Comparison of ENCODE assay signal across 1 cellular context in genomic region chr21:14864211-14865021, GRCh38.
TF ChIP-seq lines count a peak whose summit lies in the region.

No MANE protein-coding gene starts in this region.

TF ChIP-seq in HepG2, 621 proteins besides CTCF, POLR2A, EP300 and RAD21 (continued from another document and continues in another):
- TF ChIP-seq, protein P1, sequence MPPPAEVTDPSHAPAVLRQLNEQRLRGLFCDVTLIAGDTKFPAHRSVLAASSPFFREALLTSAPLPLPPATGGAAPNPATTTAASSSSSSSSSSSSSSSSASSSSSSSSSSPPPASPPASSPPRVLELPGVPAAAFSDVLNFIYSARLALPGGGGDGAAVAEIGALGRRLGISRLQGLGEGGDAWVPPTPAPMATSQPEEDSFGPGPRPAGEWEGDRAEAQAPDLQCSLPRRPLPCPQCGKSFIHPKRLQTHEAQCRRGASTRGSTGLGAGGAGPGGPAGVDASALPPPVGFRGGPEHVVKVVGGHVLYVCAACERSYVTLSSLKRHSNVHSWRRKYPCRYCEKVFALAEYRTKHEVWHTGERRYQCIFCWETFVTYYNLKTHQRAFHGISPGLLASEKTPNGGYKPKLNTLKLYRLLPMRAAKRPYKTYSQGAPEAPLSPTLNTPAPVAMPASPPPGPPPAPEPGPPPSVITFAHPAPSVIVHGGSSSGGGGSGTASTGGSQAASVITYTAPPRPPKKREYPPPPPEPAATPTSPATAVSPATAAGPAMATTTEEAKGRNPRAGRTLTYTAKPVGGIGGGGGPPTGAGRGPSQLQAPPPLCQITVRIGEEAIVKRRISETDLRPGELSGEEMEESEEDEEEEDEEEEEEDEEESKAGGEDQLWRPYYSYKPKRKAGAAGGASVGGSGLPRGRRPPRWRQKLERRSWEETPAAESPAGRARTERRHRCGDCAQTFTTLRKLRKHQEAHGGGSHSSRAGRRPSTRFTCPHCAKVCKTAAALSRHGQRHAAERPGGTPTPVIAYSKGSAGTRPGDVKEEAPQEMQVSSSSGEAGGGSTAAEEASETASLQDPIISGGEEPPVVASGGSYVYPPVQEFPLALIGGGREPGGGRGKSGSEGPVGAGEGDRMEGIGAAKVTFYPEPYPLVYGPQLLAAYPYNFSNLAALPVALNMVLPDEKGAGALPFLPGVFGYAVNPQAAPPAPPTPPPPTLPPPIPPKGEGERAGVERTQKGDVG (CRISPR knock-in tag; IDR thresholded peaks at IDR 0.05; ENCODE audit: borderline replicate concordance) = 0 out of 2 replicates have a peak, but pooled peaks have one; percentile 47
- TF ChIP-seq TOE1 (CRISPR knock-in tag; IDR thresholded peaks at IDR 0.05) = 0 out of 2 replicates have a peak, but pooled peaks have one; percentile 7
- TF ChIP-seq, protein P2, sequence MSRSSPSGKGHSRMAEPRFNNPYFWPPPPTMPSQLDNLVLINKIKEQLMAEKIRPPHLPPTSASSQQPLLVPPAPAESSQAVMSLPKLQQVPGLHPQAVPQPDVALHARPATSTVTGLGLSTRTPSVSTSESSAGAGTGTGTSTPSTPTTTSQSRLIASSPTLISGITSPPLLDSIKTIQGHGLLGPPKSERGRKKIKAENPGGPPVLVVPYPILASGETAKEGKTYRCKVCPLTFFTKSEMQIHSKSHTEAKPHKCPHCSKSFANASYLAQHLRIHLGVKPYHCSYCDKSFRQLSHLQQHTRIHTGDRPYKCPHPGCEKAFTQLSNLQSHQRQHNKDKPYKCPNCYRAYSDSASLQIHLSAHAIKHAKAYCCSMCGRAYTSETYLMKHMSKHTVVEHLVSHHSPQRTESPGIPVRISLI (CRISPR knock-in tag; IDR thresholded peaks at IDR 0.05; ENCODE audit: borderline replicate concordance) = no peak
- 0 out of 2 replicates have a peak, but pooled peaks have one; percentile 13 for TF ChIP-seq ZFAT (CRISPR knock-in tag; conservative IDR thresholded peaks at IDR 0.05)
- TF ChIP-seq ZFP36L1 (CRISPR knock-in tag; IDR thresholded peaks at IDR 0.05) = no peak; the same call in 1 of the 2 replicates
- TF ChIP-seq RXRA (CRISPR knock-in tag; IDR thresholded peaks at IDR 0.05) = peak; percentile 46; the same call in 1 of the 2 replicates
- TF ChIP-seq ZNF414 (CRISPR knock-in tag; IDR thresholded peaks at IDR 0.05) = peak; percentile 9; the same call in 1 of the 2 replicates
- TF ChIP-seq ZC3H13 (CRISPR knock-in tag; IDR thresholded peaks at IDR 0.05) = no peak; the same call in 1 of the 2 replicates
- TF ChIP-seq ZNF766 (CRISPR knock-in tag; IDR thresholded peaks at IDR 0.05; ENCODE audit: borderline replicate concordance) = no peak
- TF ChIP-seq ZNF260 (CRISPR knock-in tag; IDR thresholded peaks at IDR 0.05; ENCODE audit: borderline replicate concordance, low read depth) = no peak
- 0 out of 2 replicates have a peak, but pooled peaks have one; percentile 9 for TF ChIP-seq ERF (CRISPR knock-in tag; IDR thresholded peaks at IDR 0.05)
- TF ChIP-seq SALL1 (CRISPR knock-in tag; IDR thresholded peaks at IDR 0.05) = peak; percentile 85
- TF ChIP-seq, protein P3, sequence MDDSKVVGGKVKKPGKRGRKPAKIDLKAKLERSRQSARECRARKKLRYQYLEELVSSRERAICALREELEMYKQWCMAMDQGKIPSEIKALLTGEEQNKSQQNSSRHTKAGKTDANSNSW (CRISPR knock-in tag; IDR thresholded peaks at IDR 0.05; ENCODE audit: borderline replicate concordance) = no peak
- TF ChIP-seq, protein P4, sequence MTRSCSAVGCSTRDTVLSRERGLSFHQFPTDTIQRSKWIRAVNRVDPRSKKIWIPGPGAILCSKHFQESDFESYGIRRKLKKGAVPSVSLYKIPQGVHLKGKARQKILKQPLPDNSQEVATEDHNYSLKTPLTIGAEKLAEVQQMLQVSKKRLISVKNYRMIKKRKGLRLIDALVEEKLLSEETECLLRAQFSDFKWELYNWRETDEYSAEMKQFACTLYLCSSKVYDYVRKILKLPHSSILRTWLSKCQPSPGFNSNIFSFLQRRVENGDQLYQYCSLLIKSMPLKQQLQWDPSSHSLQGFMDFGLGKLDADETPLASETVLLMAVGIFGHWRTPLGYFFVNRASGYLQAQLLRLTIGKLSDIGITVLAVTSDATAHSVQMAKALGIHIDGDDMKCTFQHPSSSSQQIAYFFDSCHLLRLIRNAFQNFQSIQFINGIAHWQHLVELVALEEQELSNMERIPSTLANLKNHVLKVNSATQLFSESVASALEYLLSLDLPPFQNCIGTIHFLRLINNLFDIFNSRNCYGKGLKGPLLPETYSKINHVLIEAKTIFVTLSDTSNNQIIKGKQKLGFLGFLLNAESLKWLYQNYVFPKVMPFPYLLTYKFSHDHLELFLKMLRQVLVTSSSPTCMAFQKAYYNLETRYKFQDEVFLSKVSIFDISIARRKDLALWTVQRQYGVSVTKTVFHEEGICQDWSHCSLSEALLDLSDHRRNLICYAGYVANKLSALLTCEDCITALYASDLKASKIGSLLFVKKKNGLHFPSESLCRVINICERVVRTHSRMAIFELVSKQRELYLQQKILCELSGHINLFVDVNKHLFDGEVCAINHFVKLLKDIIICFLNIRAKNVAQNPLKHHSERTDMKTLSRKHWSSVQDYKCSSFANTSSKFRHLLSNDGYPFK (CRISPR knock-in tag; IDR thresholded peaks at IDR 0.05; ENCODE audit: borderline replicate concordance) = 0 out of 2 replicates have a peak, but pooled peaks have one; percentile 31
- TF ChIP-seq, protein P5, sequence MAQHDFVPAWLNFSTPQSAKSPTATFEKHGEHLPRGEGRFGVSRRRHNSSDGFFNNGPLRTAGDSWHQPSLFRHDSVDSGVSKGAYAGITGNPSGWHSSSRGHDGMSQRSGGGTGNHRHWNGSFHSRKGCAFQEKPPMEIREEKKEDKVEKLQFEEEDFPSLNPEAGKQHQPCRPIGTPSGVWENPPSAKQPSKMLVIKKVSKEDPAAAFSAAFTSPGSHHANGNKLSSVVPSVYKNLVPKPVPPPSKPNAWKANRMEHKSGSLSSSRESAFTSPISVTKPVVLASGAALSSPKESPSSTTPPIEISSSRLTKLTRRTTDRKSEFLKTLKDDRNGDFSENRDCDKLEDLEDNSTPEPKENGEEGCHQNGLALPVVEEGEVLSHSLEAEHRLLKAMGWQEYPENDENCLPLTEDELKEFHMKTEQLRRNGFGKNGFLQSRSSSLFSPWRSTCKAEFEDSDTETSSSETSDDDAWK (CRISPR knock-in tag; IDR thresholded peaks at IDR 0.05) = no peak
- TF ChIP-seq KDM5B (CRISPR knock-in tag; IDR thresholded peaks at IDR 0.05; ENCODE audit: borderline replicate concordance) = 0 out of 2 replicates have a peak, but pooled peaks have one; percentile 27
- no peak; the same call in 1 of the 2 replicates for TF ChIP-seq ZSCAN21 (CRISPR knock-in tag; IDR thresholded peaks at IDR 0.05; ENCODE audit: borderline replicate concordance)
- peak; percentile 48 for TF ChIP-seq RARA (CRISPR knock-in tag; IDR thresholded peaks at IDR 0.05)
- TF ChIP-seq ZNF776 (CRISPR knock-in tag; IDR thresholded peaks at IDR 0.05) = no peak
- no peak for TF ChIP-seq ZNF615 (CRISPR knock-in tag; IDR thresholded peaks at IDR 0.05; ENCODE audit: borderline replicate concordance)
- no peak for TF ChIP-seq MXD3 (CRISPR knock-in tag; IDR thresholded peaks at IDR 0.05)
- peak; percentile 91 for TF ChIP-seq ZNF501 (CRISPR knock-in tag; IDR thresholded peaks at IDR 0.05)
- no peak for TF ChIP-seq ARID2 (CRISPR knock-in tag; IDR thresholded peaks at IDR 0.05; ENCODE audit: borderline replicate concordance)
- TF ChIP-seq ZNF83 (CRISPR knock-in tag; IDR thresholded peaks at IDR 0.05; ENCODE audit: borderline replicate concordance) = no peak
- TF ChIP-seq ZNF225 (CRISPR knock-in tag; IDR thresholded peaks at IDR 0.05) = no peak
- no peak for TF ChIP-seq NCOA1 (CRISPR knock-in tag; IDR thresholded peaks at IDR 0.05)
- no peak for TF ChIP-seq MTF2 (CRISPR knock-in tag; IDR thresholded peaks at IDR 0.05; ENCODE audit: borderline replicate concordance)
- TF ChIP-seq TEF (CRISPR knock-in tag; IDR thresholded peaks at IDR 0.05) = peak; percentile 35; the same call in 1 of the 2 replicates
- TF ChIP-seq ZBTB7A (CRISPR knock-in tag; IDR thresholded peaks at IDR 0.05) = no peak
- no peak for TF ChIP-seq SNRNP70 (IDR thresholded peaks at IDR 0.05; ENCODE audit: low read depth, low read length)
- peak; percentile 76; the same call in 1 of the 2 replicates for TF ChIP-seq ZNF605 (CRISPR knock-in tag; IDR thresholded peaks at IDR 0.05)
- TF ChIP-seq SRSF9 (IDR thresholded peaks at IDR 0.05; ENCODE audit: borderline replicate concordance, insufficient read depth, low read depth, low read length, poor library complexity, severe bottlenecking) = no peak
- TF ChIP-seq ZNF124 (CRISPR knock-in tag; IDR thresholded peaks at IDR 0.05) = 0 out of 2 replicates have a peak, but pooled peaks have one; percentile 8
- TF ChIP-seq HDAC1 (CRISPR knock-in tag; IDR thresholded peaks at IDR 0.05) = no peak; the same call in 1 of the 2 replicates
- no peak for TF ChIP-seq GABPA (IDR thresholded peaks at IDR 0.05; ENCODE audit: low read depth, low read length)
- TF ChIP-seq GABPA (CRISPR knock-in tag; IDR thresholded peaks at IDR 0.05; ENCODE audit: low read depth) = 0 out of 2 replicates have a peak, but pooled peaks have one; percentile 4
- peak; percentile 48; the same call in 1 of the 2 replicates for TF ChIP-seq ZNF337 (CRISPR knock-in tag; IDR thresholded peaks at IDR 0.05; ENCODE audit: borderline replicate concordance, low read depth)
- no peak for TF ChIP-seq ZNF646 (CRISPR knock-in tag; IDR thresholded peaks at IDR 0.05)
- TF ChIP-seq PITX1 (CRISPR knock-in tag; IDR thresholded peaks at IDR 0.05) = 0 out of 2 replicates have a peak, but pooled peaks have one; percentile 43
- TF ChIP-seq ZNF556 (CRISPR knock-in tag; IDR thresholded peaks at IDR 0.05; ENCODE audit: borderline replicate concordance) = peak; percentile 47; the same call in 1 of the 2 replicates
- TF ChIP-seq FOXK1 (CRISPR knock-in tag; IDR thresholded peaks at IDR 0.05; ENCODE audit: borderline replicate concordance, low read depth) = no peak
- no peak for TF ChIP-seq NFATC3 (CRISPR knock-in tag; IDR thresholded peaks at IDR 0.05)
- 0 out of 2 replicates have a peak, but pooled peaks have one; percentile 28 for TF ChIP-seq RBAK (CRISPR knock-in tag; IDR thresholded peaks at IDR 0.05)
- TF ChIP-seq, protein P6, sequence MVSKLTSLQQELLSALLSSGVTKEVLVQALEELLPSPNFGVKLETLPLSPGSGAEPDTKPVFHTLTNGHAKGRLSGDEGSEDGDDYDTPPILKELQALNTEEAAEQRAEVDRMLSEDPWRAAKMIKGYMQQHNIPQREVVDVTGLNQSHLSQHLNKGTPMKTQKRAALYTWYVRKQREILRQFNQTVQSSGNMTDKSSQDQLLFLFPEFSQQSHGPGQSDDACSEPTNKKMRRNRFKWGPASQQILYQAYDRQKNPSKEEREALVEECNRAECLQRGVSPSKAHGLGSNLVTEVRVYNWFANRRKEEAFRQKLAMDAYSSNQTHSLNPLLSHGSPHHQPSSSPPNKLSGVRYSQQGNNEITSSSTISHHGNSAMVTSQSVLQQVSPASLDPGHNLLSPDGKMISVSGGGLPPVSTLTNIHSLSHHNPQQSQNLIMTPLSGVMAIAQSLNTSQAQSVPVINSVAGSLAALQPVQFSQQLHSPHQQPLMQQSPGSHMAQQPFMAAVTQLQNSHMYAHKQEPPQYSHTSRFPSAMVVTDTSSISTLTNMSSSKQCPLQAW (CRISPR knock-in tag; IDR thresholded peaks at IDR 0.05) = no peak
- peak; percentile 31 for TF ChIP-seq ZFY (CRISPR knock-in tag; IDR thresholded peaks at IDR 0.05)
